16 cellular contexts compared by ENCODE assay signal in the genomic region with DNA sequence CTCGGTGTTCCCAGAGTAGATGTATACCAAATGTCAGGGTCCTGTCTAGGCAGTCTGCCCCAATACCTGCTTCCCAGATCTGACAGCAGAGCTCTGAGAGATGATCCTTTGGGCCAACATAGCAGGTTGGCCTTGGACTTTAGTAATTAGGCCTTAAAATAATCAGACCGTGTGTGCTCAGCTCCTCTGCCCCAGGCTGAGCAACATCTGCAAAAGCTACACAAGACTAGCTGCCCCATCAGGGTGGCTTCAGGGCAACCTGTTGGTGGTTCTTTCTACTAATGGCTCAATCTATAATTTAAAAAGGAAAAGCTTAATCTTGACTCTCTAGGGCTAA. TPM values are rescaled to one million over a fixed set of nuclear protein-coding genes. Genes with fewer than 3 reads are reported as not detected.
A peak's percentile ranks its signal among the peaks of the same experiment; 100 is the strongest.
DNase-seq lines count a peak whose midpoint lies in the region; ATAC-seq and TF ChIP-seq lines count a peak whose summit lies in the region.
"Had no signal": no experiment of that assay in that cellular context is flagged by ENCODE, and none has a peak within 500 bp of the region (broad histone marks: within the 10 kb centered on the region; RNA-seq: fewer than 3 reads in every experiment).

No MANE protein-coding gene starts in this region.

- POLR2A ChIA-PET in AG04450 (lab: Yijun Ruan, JAX) (no interaction called here), PC-3 (lab: Charles Lee; ENCODE audit: unreplicated experiment) (interaction anchor here (0.5 kb wide), 1 partner anchor 1842 kb away, joined by 8 read pairs; no protein-coding TSS in a partner anchor)
- POLR2A ChIA-PET in CD4-positive, alpha-beta memory T cell (lab: Charles Lee; ENCODE audit: partially characterized antibody), result no interaction called here

- H3K4me2 ChIP-seq in PC-3 (ENCODE audit: low read length), result peak overlapping the region; percentile 47

- in situ Hi-C loops in gastrocnemius medialis (cut with MboI; ENCODE audit: low sequenced_read_pairs in 4 of 4), result no loop called here

- no peaks in the 10 kb centered on the region for H3F3A ChIP-seq in PC-3 (ENCODE audit: low read length, unreplicated experiment)

- no peak overlapping the region for H3K4me3 ChIP-seq in AG04450 (ENCODE audit: low read depth, low read length)
- no peak overlapping the region for H3K4me3 ChIP-seq in PC-3 (ENCODE audit: low read length)
- peak overlapping the region in 1 of 59 donors; percentile 2 for H3K4me3 ChIP-seq in dorsolateral prefrontal cortex
- H3K4me3 ChIP-seq in gastrocnemius medialis, result no peak overlapping the region
- H3K4me3 ChIP-seq in effector memory CD4-positive, alpha-beta T cell (ENCODE audit: insufficient read depth, low read depth, low read length, poor library complexity, severe bottlenecking), result no peak overlapping the region
- no peak overlapping the region for H3K4me3 ChIP-seq in CD4-positive, alpha-beta memory T cell (ENCODE audit: low read length in 2 of 2)
- H3K4me3 ChIP-seq: HAP-1 had no signal

- no peaks in the 10 kb centered on the region for H3K36me3 ChIP-seq in PC-3 (ENCODE audit: low read depth, low read length)
- no peaks in the 10 kb centered on the region for H3K36me3 ChIP-seq in gastrocnemius medialis
- H3K36me3 ChIP-seq in effector memory CD4-positive, alpha-beta T cell (ENCODE audit: control insufficient read depth, insufficient read depth, low read length), result no peaks in the 10 kb centered on the region
- H3K36me3 ChIP-seq in CD4-positive, alpha-beta memory T cell (ENCODE audit: insufficient read depth, low read length), result no peaks in the 10 kb centered on the region
- H3K36me3 ChIP-seq: HAP-1 had no signal

- TF ChIP-seq POLR2A in gastrocnemius medialis (IDR thresholded peaks at IDR 0.05), result no peak

- H3K36me3 Mint-ChIP-seq in natural killer cell treated with Interleukin-12 subunit alpha and Interleukin-12 subunit beta and Interleukin-15 and Interleukin-18, amount 100 ng/mL, for 72 hours, result no peaks in the 10 kb centered on the region
- H3K36me3 Mint-ChIP-seq in CD4-positive, alpha-beta memory T cell, result no peaks in the 10 kb centered on the region

- no peaks in the 10 kb centered on the region for H3K27me3 ChIP-seq in AG04450 (ENCODE audit: control insufficient read depth, insufficient read depth, low read length)
- H3K27me3 ChIP-seq in PC-3 (ENCODE audit: low read length), result no peaks in the 10 kb centered on the region
- H3K27me3 ChIP-seq in dorsolateral prefrontal cortex, result peaks cover 0 to 2% (median 0%) of the 10 kb centered on the region in 45 donors
- no peaks in the 10 kb centered on the region for H3K27me3 ChIP-seq in gastrocnemius medialis
- H3K27me3 ChIP-seq in effector memory CD4-positive, alpha-beta T cell (replicated peaks; ENCODE audit: control insufficient read depth, insufficient read depth, low read length, poor library complexity, severe bottlenecking), result no peaks in the 10 kb centered on the region
- H3K27me3 ChIP-seq in CD4-positive, alpha-beta memory T cell (ENCODE audit: insufficient read depth, low read length), result no peaks in the 10 kb centered on the region

- H3K4me1 ChIP-seq in PC-3 (ENCODE audit: insufficient read depth, low read length) (peaks cover 37% of the 10 kb centered on the region), gastrocnemius medialis (peaks cover 63 to 83% of the 10 kb centered on the region in 2 donors)
- no peaks in the 10 kb centered on the region for H3K4me1 ChIP-seq in effector memory CD4-positive, alpha-beta T cell (ENCODE audit: control insufficient read depth, insufficient read depth, low read length, poor library complexity, severe bottlenecking)
- H3K4me1 ChIP-seq in CD4-positive, alpha-beta memory T cell (ENCODE audit: insufficient read depth, low read length), result no peaks in the 10 kb centered on the region
- H3K4me1 ChIP-seq: Caco-2 had no signal

- H3K27ac Mint-ChIP-seq in natural killer cell treated with Interleukin-12 subunit alpha and Interleukin-12 subunit beta and Interleukin-15 and Interleukin-18, amount 100 ng/mL, for 72 hours, result no peak overlapping the region
- no peak overlapping the region for H3K27ac Mint-ChIP-seq in CD4-positive, alpha-beta memory T cell

- H3K9me3 Mint-ChIP-seq in natural killer cell treated with Interleukin-12 subunit alpha and Interleukin-12 subunit beta and Interleukin-15 and Interleukin-18, amount 100 ng/mL, for 72 hours, result no peaks in the 10 kb centered on the region
- no peaks in the 10 kb centered on the region for H3K9me3 Mint-ChIP-seq in CD4-positive, alpha-beta memory T cell

- H2AFZ ChIP-seq in PC-3 (ENCODE audit: low read length), result no peak overlapping the region

- ATAC-seq in PC-3 (no peak), gastrocnemius medialis (peak in 1 of 2 donors; percentile 4), left colon (no peak)
- ATAC-seq in natural killer cell treated with Interleukin-12 subunit alpha and Interleukin-12 subunit beta and Interleukin-15 and Interleukin-18, amount 100 ng/mL, for 72 hours, result no peak

- intact Hi-C loops in PC-3 (cut with micrococcal nuclease) (no loop called here), dorsolateral prefrontal cortex (cut with DNase I) (no loop called here), gastrocnemius medialis (cut with DNase I; ENCODE audit: low total_unique reads) (no loop called here), left colon (cut with DNase I, micrococcal nuclease) (no loop called here)
- intact Hi-C loops in CD4-positive, alpha-beta memory T cell (cut with micrococcal nuclease), result no loop called here

- peaks cover 3 to 5% of the 10 kb centered on the region in 2 donors for H3K4me1 Mint-ChIP-seq in natural killer cell treated with Interleukin-12 subunit alpha and Interleukin-12 subunit beta and Interleukin-15 and Interleukin-18, amount 100 ng/mL, for 72 hours (ENCODE audit: low read depth in 2 of 2)
- H3K4me1 Mint-ChIP-seq in CD4-positive, alpha-beta memory T cell, result no peaks in the 10 kb centered on the region

- no peaks in the 10 kb centered on the region for H3K79me2 ChIP-seq in PC-3 (ENCODE audit: low read length)

- no peak overlapping the region for H3K4me3 Mint-ChIP-seq in natural killer cell treated with Interleukin-12 subunit alpha and Interleukin-12 subunit beta and Interleukin-15 and Interleukin-18, amount 100 ng/mL, for 72 hours
- no peak overlapping the region for H3K4me3 Mint-ChIP-seq in CD4-positive, alpha-beta memory T cell

- no peaks in the 10 kb centered on the region for H3K27me3 Mint-ChIP-seq in natural killer cell treated with Interleukin-12 subunit alpha and Interleukin-12 subunit beta and Interleukin-15 and Interleukin-18, amount 100 ng/mL, for 72 hours
- H3K27me3 Mint-ChIP-seq in CD4-positive, alpha-beta memory T cell, result no peaks in the 10 kb centered on the region

- DNase-seq in AG04450 (ENCODE audit: low read depth, low spot score), result no peak
- no peak for DNase-seq in PC-3
- no peak for DNase-seq in dorsolateral prefrontal cortex
- no peak for DNase-seq in gastrocnemius medialis
- no peak for DNase-seq in left colon
- no peak for DNase-seq in effector memory CD4-positive, alpha-beta T cell
- no peak for DNase-seq in natural killer cell treated with Interleukin-12 subunit alpha and Interleukin-12 subunit beta and Interleukin-15 and Interleukin-18, amount 100 ng/mL, for 72 hours (ENCODE audit: low spot score)
- no peak for DNase-seq in CD4-positive, alpha-beta memory T cell
- DNase-seq: AML-193, Caco-2, DMS153, KBM-7, MV-4-11, NCI-H1417 treated with DMSO at 0.1 percent for 48 hours, NCI-H774 had no signal

- no peak overlapping the region for H3K9ac ChIP-seq in PC-3 (ENCODE audit: low read length)

- H3K27ac ChIP-seq in AG04450 (ENCODE audit: low read depth, low read length), result peak overlapping the region; percentile 66
- H3K27ac ChIP-seq in PC-3 (ENCODE audit: low read length), result no peak overlapping the region
- H3K27ac ChIP-seq in dorsolateral prefrontal cortex, result peak overlapping the region in 45 of 59 donors; percentile 12 to 87 (median 71)
- H3K27ac ChIP-seq in gastrocnemius medialis, result peak overlapping the region; percentile 14 to 75 (median 55)
- no peak overlapping the region for H3K27ac ChIP-seq in effector memory CD4-positive, alpha-beta T cell (ENCODE audit: insufficient read depth, low read length, poor library complexity, severe bottlenecking)
- no peak overlapping the region for H3K27ac ChIP-seq in CD4-positive, alpha-beta memory T cell (ENCODE audit: low read depth, low read length)

- no peaks in the 10 kb centered on the region for H3K9me3 ChIP-seq in AG04450 (ENCODE audit: control insufficient read depth, insufficient read depth, low read length)
- no peaks in the 10 kb centered on the region for H3K9me3 ChIP-seq in PC-3 (ENCODE audit: low read length)
- no peaks in the 10 kb centered on the region for H3K9me3 ChIP-seq in gastrocnemius medialis
- H3K9me3 ChIP-seq in effector memory CD4-positive, alpha-beta T cell (ENCODE audit: control insufficient read depth, low read length), result no peaks in the 10 kb centered on the region
- no peaks in the 10 kb centered on the region for H3K9me3 ChIP-seq in CD4-positive, alpha-beta memory T cell (ENCODE audit: control insufficient read depth in 1 of 2, low read length in 2 of 2)
- H3K9me3 ChIP-seq: Caco-2, HAP-1 had no signal

- H3K9me2 ChIP-seq in PC-3 (replicated peaks; ENCODE audit: low read length), result no peaks in the 10 kb centered on the region

- CTCF ChIA-PET in AG04450 (lab: Charles Lee), result interaction anchor here (0.9 to 2.5 kb wide), 5 partner anchors 36 to 397 kb away, joined by 3 to 15 read pairs (median 6); no protein-coding TSS in a partner anchor
- CTCF ChIA-PET in PC-3 (lab: Charles Lee), result interaction anchor here (0.8 kb wide), 1 partner anchor 54 kb away, joined by 3 read pairs; no protein-coding TSS in a partner anchor
- CTCF ChIA-PET in CD4-positive, alpha-beta memory T cell (lab: Charles Lee; ENCODE audit: partially characterized antibody), result no interaction called here

- BruUV-seq in PC-3 (replicated peaks; lab: Mats Ljungman, UMichigan), result no TSS peak

- H4K20me1 ChIP-seq in PC-3 (ENCODE audit: low read length), result no peaks in the 10 kb centered on the region

- TF ChIP-seq CTCF in AG04450 (IDR thresholded peaks at IDR 0.05; ENCODE audit: low read depth, low read length) (no peak), PC-3 (conservative IDR thresholded peaks at IDR 0.05; ENCODE audit: low read depth, low read length) (no peak), dorsolateral prefrontal cortex (IDR thresholded peaks at IDR 0.05 in 54 of 56, conservative IDR thresholded peaks at IDR 0.05 in 2 of 56; ENCODE audit: low read depth in 1 of 56, partially characterized antibody in 56 of 56) (no peak), gastrocnemius medialis (IDR thresholded peaks at IDR 0.05 in 4 of 5, conservative IDR thresholded peaks at IDR 0.05 in 1 of 5) (no peak)

RNA-seq across cellular contexts. Expression of a gene that starts 55.4 kb away (rescaled TPM):
- 58.3 and 63.8 TPM in 2 replicates for polyA plus RNA-seq in AG04450 (2011; rRNA removed)
- 55.3 and 77.2 TPM in 2 replicates for polyA minus RNA-seq in AG04450 (2011; rRNA and poly(A)+ RNA removed)
- total RNA-seq in PC-3 (2014; rRNA removed) (12.0 and 16.6 TPM in 2 replicates), dorsolateral prefrontal cortex (10 to 100 TPM; 12.2 to 43.7 (median 24.5) TPM), gastrocnemius medialis (1 to 10 TPM; 3.1 to 5.2 (median 3.9) TPM), left colon (1 to 10 TPM in 1 of 2 donors, under 1 TPM in 1; 0.85 to 1.8 TPM)
- 1 to 10 TPM; 3.5 to 5.2 TPM for total RNA-seq in natural killer cell treated with Interleukin-12 subunit alpha and Interleukin-12 subunit beta and Interleukin-15 and Interleukin-18, amount 100 ng/mL, for 72 hours
- total RNA-seq in CD4-positive, alpha-beta memory T cell, result 1 to 10 TPM; 1.4 to 1.7 TPM
- under 1 TPM; 0.46 to 0.47 TPM for polyA plus RNA-seq in CD4-positive, alpha-beta memory T cell

Comparison
In these comparisons a context has a peak if more than half of its experiments do, and no peak if none do; other contexts are left out.
1. H3K27ac ChIP-seq: peak in AG04450 (single experiment), dorsolateral prefrontal cortex (45 of 59) and gastrocnemius medialis (4 of 4); none in PC-3 (single experiment), effector memory CD4-positive, alpha-beta T cell (single experiment) and CD4-positive, alpha-beta memory T cell (single experiment).